ENCODE assay signal across 8 cellular contexts in genomic region chr9:35906923-35907699, GRCh38. TPM values are rescaled to one million over a fixed set of nuclear protein-coding genes. Genes with fewer than 3 reads are reported as not detected.
A peak's percentile ranks its signal among the peaks of the same experiment; 100 is the strongest.
DNase-seq lines count a peak whose midpoint lies in the region; ATAC-seq and TF ChIP-seq lines count a peak whose summit lies in the region.

No MANE protein-coding gene starts in this region.

- CTCF ChIA-PET in CD8-positive, alpha-beta memory T cell (lab: Charles Lee), result interaction anchor here (0.9 kb wide), 1 partner anchor 9 kb away, joined by 3 read pairs; no protein-coding TSS in a partner anchor

- no peaks in the 10 kb centered on the region for H3K36me3 Mint-ChIP-seq in CD8-positive, alpha-beta memory T cell

- H3K9me3 ChIP-seq in NT2/D1 (ENCODE audit: insufficient read depth, low read length) (no peaks in the 10 kb centered on the region), esophagus squamous epithelium (no peaks in the 10 kb centered on the region), neuronal stem cell (replicated peaks in 1 of 2; ENCODE audit: control insufficient read depth in 2 of 2, insufficient read depth in 1 of 2, low read depth in 1 of 2, low read length in 2 of 2) (no peaks in the 10 kb centered on the region)
- H3K9me3 ChIP-seq in CD8-positive, alpha-beta memory T cell (ENCODE audit: low read length), result no peaks in the 10 kb centered on the region

- H3K23ac ChIP-seq in neuronal stem cell (ENCODE audit: low read depth, low read length, poor library complexity), result no peak overlapping the region

- H3K79me1 ChIP-seq in neuronal stem cell (ENCODE audit: low read depth, low read length), result no peaks in the 10 kb centered on the region

- peak overlapping the region in 1 of 7 donors; percentile 61 for H3K4me3 Mint-ChIP-seq in CD8-positive, alpha-beta memory T cell

- POLR2A ChIA-PET in CD8-positive, alpha-beta memory T cell (lab: Charles Lee), result no interaction called here

- H4K8ac ChIP-seq in neuronal stem cell (ENCODE audit: low read depth, low read length), result peak overlapping the region; percentile 68

- H3K9me3 Mint-ChIP-seq in CD8-positive, alpha-beta memory T cell, result no peaks in the 10 kb centered on the region

- intact Hi-C loops in esophagus squamous epithelium (cut with DNase I), result no loop called here

- peak overlapping the region; percentile 41 for H4K91ac ChIP-seq in neuronal stem cell (ENCODE audit: low read depth, low read length, poor library complexity)

- peak overlapping the region; percentile 74 for H2BK120ac ChIP-seq in neuronal stem cell (ENCODE audit: low read depth, low read length)

- peaks cover 44% of the 10 kb centered on the region for H3K4me1 ChIP-seq in NT2/D1 (ENCODE audit: insufficient read depth, insufficient read length)
- H3K4me1 ChIP-seq in esophagus squamous epithelium, result peaks cover 45 to 89% (median 58%) of the 10 kb centered on the region in 3 donors
- H3K4me1 ChIP-seq in neuronal stem cell (ENCODE audit: control insufficient read depth in 2 of 2, insufficient read depth in 1 of 2, low read depth in 1 of 2, low read length in 2 of 2), result peaks cover 23 to 50% of the 10 kb centered on the region in 2 donors
- H3K4me1 ChIP-seq in CD8-positive, alpha-beta memory T cell (ENCODE audit: insufficient read depth, low read length), result peaks cover 64% of the 10 kb centered on the region

- 51 to 61% methylated on average over 5 of the region's 14 CpGs for WGBS in esophagus squamous epithelium, 2 donors
- WGBS in neuronal stem cell (ENCODE audit: extremely low coverage in 2 of 2, insufficient read length in 2 of 2, insufficient replicate concordance in 1 of 2), 2 donors, result no CpG with 5 or more reads among the region's 14 CpGs

- H3K27ac Mint-ChIP-seq in CD8-positive, alpha-beta memory T cell, result peak overlapping the region in 1 of 8 donors; percentile 19

- H3K18ac ChIP-seq in neuronal stem cell (ENCODE audit: low read length), result peak overlapping the region; percentile 86

- H3K36me3 ChIP-seq in NT2/D1 (ENCODE audit: insufficient read depth, insufficient read length, low read length) (no peaks in the 10 kb centered on the region), esophagus squamous epithelium (no peaks in the 10 kb centered on the region), neuronal stem cell (replicated peaks in 1 of 2; ENCODE audit: control insufficient read depth in 2 of 2, insufficient read depth in 2 of 2, low read length in 2 of 2) (no peaks in the 10 kb centered on the region)
- no peaks in the 10 kb centered on the region for H3K36me3 ChIP-seq in CD8-positive, alpha-beta memory T cell (ENCODE audit: insufficient read depth, low read length)

- H3K4me3 ChIP-seq in AG10803 (ENCODE audit: low read length) (peak overlapping the region; percentile 49), NT2/D1 (ENCODE audit: insufficient read length, low read depth) (no peak overlapping the region), esophagus squamous epithelium (peak overlapping the region in 3 of 4 donors; percentile 22 to 56 (median 25)), neuronal stem cell (ENCODE audit: low read length in 2 of 2) (no peak overlapping the region)
- H3K4me3 ChIP-seq in CD8-positive, alpha-beta memory T cell (ENCODE audit: low read length), result no peak overlapping the region

- H3K9ac ChIP-seq in NT2/D1 (ENCODE audit: insufficient read length, low read depth) (peak overlapping the region; percentile 61), neuronal stem cell (ENCODE audit: low read depth, low read length, poor library complexity) (no peak overlapping the region)

- peaks cover 27 to 57% (median 40%) of the 10 kb centered on the region in 3 donors for H3K4me1 Mint-ChIP-seq in CD8-positive, alpha-beta memory T cell

- peak overlapping the region; percentile 69 to 95 (median 90) for H3K27ac ChIP-seq in esophagus squamous epithelium
- H3K27ac ChIP-seq in neuronal stem cell (replicated peaks; ENCODE audit: low read length), result peak overlapping the region; percentile 88
- no peak overlapping the region for H3K27ac ChIP-seq in CD8-positive, alpha-beta memory T cell (ENCODE audit: low read depth, low read length)

- peak overlapping the region; percentile 88 for H2BK15ac ChIP-seq in neuronal stem cell (ENCODE audit: low read length)

- no peak overlapping the region for H3K4ac ChIP-seq in neuronal stem cell (ENCODE audit: low read length)

- H3K14ac ChIP-seq in neuronal stem cell (ENCODE audit: low read length), result peak overlapping the region; percentile 48

- DNase-seq in AG10803 (ENCODE audit: low read depth) (peak; percentile 91), NT2/D1 (ENCODE audit: low read depth, low spot score) (peak; percentile 22), esophagus squamous epithelium (lab: John Stamatoyannopoulos, UW) (no peak), neuronal stem cell (ENCODE audit: low spot score) (no peak), D341Med (ENCODE audit: low spot score) (no peak)
- no peak for DNase-seq in CD8-positive, alpha-beta memory T cell
- DNase-seq in stimulated activated CD8-positive, alpha-beta memory T cell treated with anti-CD3 and anti-CD28 coated beads, Interleukin-4, amount 100 ng/mL, for 48 hours, result no peak

- H2AFZ ChIP-seq in neuronal stem cell (ENCODE audit: low read length), result peak overlapping the region; percentile 87

- H2BK5ac ChIP-seq in neuronal stem cell (ENCODE audit: low read length), result peak overlapping the region; percentile 76

- TF ChIP-seq POLR2A in esophagus squamous epithelium (IDR thresholded peaks at IDR 0.05), result peak in 2 of 4 donors; percentile 20 to 45

- H2BK12ac ChIP-seq in neuronal stem cell (ENCODE audit: low read length), result peak overlapping the region; percentile 33

- peak overlapping the region; percentile 40 for H2AK5ac ChIP-seq in neuronal stem cell (ENCODE audit: low read depth, low read length)

- peaks cover 2 to 9% of the 10 kb centered on the region in 2 donors for H3K27me3 Mint-ChIP-seq in CD8-positive, alpha-beta memory T cell

- no peak for ATAC-seq in HG03520 (IDR thresholded peaks at IDR 0.05; ENCODE audit: unreplicated experiment)

- H3K4me2 ChIP-seq in neuronal stem cell (ENCODE audit: insufficient read depth, low read length, poor library complexity, severe bottlenecking), result peak overlapping the region; percentile 28

- 0 out of 2 replicates have a peak, but pooled peaks have one; percentile 14 for TF ChIP-seq CTCF in AG10803 (conservative IDR thresholded peaks at IDR 0.05; ENCODE audit: low read length)
- no peak for TF ChIP-seq CTCF in esophagus squamous epithelium (IDR thresholded peaks at IDR 0.05)

- H3K27me3 ChIP-seq in NT2/D1 (ENCODE audit: insufficient read depth, insufficient read length), result no peaks in the 10 kb centered on the region
- H3K27me3 ChIP-seq in esophagus squamous epithelium, result peaks cover 0 to 11% (median 0%) of the 10 kb centered on the region in 4 donors
- H3K27me3 ChIP-seq in neuronal stem cell (ENCODE audit: control insufficient read depth in 3 of 3, insufficient read depth in 3 of 3, low read depth in 1 of 3, low read length in 3 of 3), result peaks cover 0 to 2% (median 0%) of the 10 kb centered on the region in 3 experiments
- no peaks in the 10 kb centered on the region for H3K27me3 ChIP-seq in CD8-positive, alpha-beta memory T cell (ENCODE audit: insufficient read depth, low read length, poor library complexity, severe bottlenecking)

RNA-seq across cellular contexts. Expression of gene HRCT1, which starts 1.1 kb away (rescaled TPM):
- total RNA-seq in esophagus squamous epithelium, result 1 to 10 TPM in 1 of 4 donors, under 1 TPM in 1, not detected in 2; 0.70 to 4.6 TPM
- 0.04 TPM for polyA plus RNA-seq in neuronal stem cell (2013, experiment 1 of 2)
- 0.08 TPM for polyA plus RNA-seq in neuronal stem cell (2013, experiment 2 of 2)
- not detected for total RNA-seq in CD8-positive, alpha-beta memory T cell
- polyA plus RNA-seq in CD8-positive, alpha-beta memory T cell, result not detected

RNA-seq across cellular contexts. Expression of gene SPAAR, which starts 2.2 kb away (rescaled TPM):
- 1 to 10 TPM in 1 of 4 donors, under 1 TPM in 1, not detected in 2; 0.22 to 1.1 TPM for total RNA-seq in esophagus squamous epithelium
- polyA plus RNA-seq in neuronal stem cell (2013, experiment 1 of 2), result 0.11 TPM
- polyA plus RNA-seq in neuronal stem cell (2013, experiment 2 of 2), result 0.15 TPM
- total RNA-seq in CD8-positive, alpha-beta memory T cell, result not detected
- not detected for polyA plus RNA-seq in CD8-positive, alpha-beta memory T cell

RNA-seq across cellular contexts. Expression of gene OR13J1, which starts 36.9 kb away (rescaled TPM):
- not detected for total RNA-seq in esophagus squamous epithelium
- not detected for polyA plus RNA-seq in neuronal stem cell (2013, experiment 1 of 2)
- not detected for polyA plus RNA-seq in neuronal stem cell (2013, experiment 2 of 2)
- not detected for total RNA-seq in CD8-positive, alpha-beta memory T cell
- polyA plus RNA-seq in CD8-positive, alpha-beta memory T cell, result not detected

RNA-seq across cellular contexts. Expression of gene OR2S2, which starts 50.8 kb away (rescaled TPM):
- total RNA-seq in esophagus squamous epithelium, result not detected
- polyA plus RNA-seq in neuronal stem cell (2013, experiment 1 of 2), result not detected
- not detected for polyA plus RNA-seq in neuronal stem cell (2013, experiment 2 of 2)
- total RNA-seq in CD8-positive, alpha-beta memory T cell, result not detected
- not detected for polyA plus RNA-seq in CD8-positive, alpha-beta memory T cell

Comparison
In these comparisons a context has a peak if more than half of its experiments do, and no peak if none do; other contexts are left out.
1. DNase-seq: peak in AG10803 (single experiment) and NT2/D1 (single experiment); none in esophagus squamous epithelium (single experiment), neuronal stem cell (single experiment), D341Med (single experiment), CD8-positive, alpha-beta memory T cell (0 of 5) and stimulated activated CD8-positive, alpha-beta memory T cell treated with anti-CD3 and anti-CD28 coated beads, Interleukin-4, amount 100 ng/mL, for 48 hours (single experiment).
2. H3K4me3 ChIP-seq: peak in AG10803 (single experiment) and esophagus squamous epithelium (3 of 4); none in NT2/D1 (single experiment), neuronal stem cell (0 of 2) and CD8-positive, alpha-beta memory T cell (single experiment).